Comparison of ENCODE assay signal across 19 cellular contexts in genomic region chr14:104639481-104639880, GRCh38. TPM values are rescaled to one million over a fixed set of nuclear protein-coding genes. Genes with fewer than 3 reads are reported as not detected.
A peak's percentile ranks its signal among the peaks of the same experiment; 100 is the strongest.
DNase-seq lines count a peak whose midpoint lies in the region; ATAC-seq, FAIRE-seq and TF ChIP-seq lines count a peak whose summit lies in the region.
"Had no signal": no experiment of that assay in that cellular context is flagged by ENCODE, and none has a peak within 500 bp of the region (broad histone marks: within the 10 kb centered on the region; RNA-seq: fewer than 3 reads in every experiment).

No MANE protein-coding gene starts in this region.

- TF ChIP-seq POLR2A in HCT116 (IDR thresholded peaks at IDR 0.05; ENCODE audit: borderline replicate concordance, extremely low read depth, insufficient read depth, insufficient read length), result no peak

- no peaks in the 10 kb centered on the region for H3K36me3 Mint-ChIP-seq in stimulated activated memory B cell treated with anti-CD40 and anti-IgM and Interleukin-4, amounts not matched to agents 10 μg/mL and 1 μg/mL and 100 μg/mL, for 72 hours
- H3K36me3 Mint-ChIP-seq: CD14-positive monocyte; CD4-positive, alpha-beta memory T cell had no signal

- peak; percentile 36 for FAIRE-seq in bronchial epithelial cell (lab: Jason Lieb, UNC)
- FAIRE-seq: A549 had no signal

- H3K4me3 ChIP-seq in HCT116 (replicated peaks in 1 of 2; ENCODE audit: low read depth in 1 of 2, low read length in 2 of 2) (no peak overlapping the region), bronchial epithelial cell (ENCODE audit: low read depth, low read length) (no peak overlapping the region)
- H3K4me3 ChIP-seq: A549 had no signal

- no peaks in the 10 kb centered on the region for H3K9me3 ChIP-seq in HCT116 (ENCODE audit: control insufficient read depth in 1 of 2, insufficient read depth in 1 of 2, low read depth in 1 of 2, low read length in 2 of 2)
- H3K9me3 ChIP-seq: A549, BE2C had no signal

- H3K27me3 ChIP-seq in HCT116 (ENCODE audit: insufficient read depth, low read length) (peaks cover 5% of the 10 kb centered on the region; the same call in 1 of the 2 replicates), bronchial epithelial cell (ENCODE audit: control insufficient read depth, insufficient read depth, low read length) (no peaks in the 10 kb centered on the region)
- H3K27me3 ChIP-seq: BE2C had no signal

- peaks cover 47% of the 10 kb centered on the region for H3K27me3 Mint-ChIP-seq in stimulated activated memory B cell treated with anti-CD40 and anti-IgM and Interleukin-4, amounts not matched to agents 10 μg/mL and 1 μg/mL and 100 μg/mL, for 72 hours

- no peak overlapping the region for H3K9ac ChIP-seq in HCT116 (ENCODE audit: low read length)

- peaks cover 21% of the 10 kb centered on the region for H3K4me1 Mint-ChIP-seq in stimulated activated memory B cell treated with anti-CD40 and anti-IgM and Interleukin-4, amounts not matched to agents 10 μg/mL and 1 μg/mL and 100 μg/mL, for 72 hours
- H3K4me1 Mint-ChIP-seq: CD4-positive, alpha-beta memory T cell had no signal

- no peaks in the 10 kb centered on the region for H3K36me3 ChIP-seq in HCT116 (ENCODE audit: control insufficient read depth in 1 of 2, insufficient read depth in 2 of 2, low read length in 2 of 2)
- no peaks in the 10 kb centered on the region for H3K36me3 ChIP-seq in bronchial epithelial cell (ENCODE audit: control insufficient read depth, insufficient read depth, low read length)
- H3K36me3 ChIP-seq: BE2C had no signal

- no TSS peak for BruUV-seq in HCT116 (replicated peaks; lab: Mats Ljungman, UMichigan)

- no peaks in the 10 kb centered on the region for H3K9me3 Mint-ChIP-seq in stimulated activated memory B cell treated with anti-CD40 and anti-IgM and Interleukin-4, amounts not matched to agents 10 μg/mL and 1 μg/mL and 100 μg/mL, for 72 hours
- H3K9me3 Mint-ChIP-seq: CD4-positive, alpha-beta memory T cell; HFFc6 had no signal

- ATAC-seq in Right ventricle myocardium superior (ENCODE audit: poor library complexity) (no peak), HCT116 (no peak)
- no peak for ATAC-seq in stimulated activated memory B cell treated with anti-CD40 and anti-IgM and Interleukin-4, amounts not matched to agents 10 μg/mL and 1 μg/mL and 100 μg/mL, for 72 hours

- H4K20me1 ChIP-seq in HCT116 (ENCODE audit: insufficient read depth), result no peaks in the 10 kb centered on the region

- DNase-seq in Right ventricle myocardium superior (peak; percentile 26), cardiac septum (ENCODE audit: low spot score) (no peak), HCT116 (ENCODE audit: low read depth, low spot score) (no peak), bronchial epithelial cell (ENCODE audit: low read depth) (no peak), hypothalamus (lab: John Stamatoyannopoulos, UW) (no peak), AG20443 (ENCODE audit: low spot score) (no peak), ureter (ENCODE audit: low spot score) (no peak)
- DNase-seq: GF-D8, KG1 had no signal

- CTCF ChIA-PET in HCT116 (lab: Charles Lee), result interaction anchor here (1.0 to 1.7 kb wide), 4 partner anchors 26 to 562 kb away, joined by 3 to 7 read pairs (median 6); no protein-coding TSS in a partner anchor

- peaks cover 4 to 6% of the 10 kb centered on the region in 2 experiments for H3K4me1 ChIP-seq in HCT116 (ENCODE audit: control insufficient read depth in 1 of 2, insufficient read depth in 2 of 2, low read length in 2 of 2)

- no peaks in the 10 kb centered on the region for H3K79me2 ChIP-seq in HCT116 (ENCODE audit: insufficient read depth, low read length)

- TF ChIP-seq CTCF in HCT116 (IDR thresholded peaks at IDR 0.05 in 2 of 3, conservative IDR thresholded peaks at IDR 0.05 in 1 of 3; ENCODE audit: borderline replicate concordance in 1 of 3, insufficient read depth in 1 of 3, low read depth in 2 of 3, low read length in 2 of 3), result no peak
- no peak for TF ChIP-seq CTCF in bronchial epithelial cell (IDR thresholded peaks at IDR 0.05; ENCODE audit: insufficient read depth, low read length, severe bottlenecking)

- H2AFZ ChIP-seq in HCT116 (ENCODE audit: low read depth, low read length, poor library complexity, severe bottlenecking), result no peak overlapping the region

- intact Hi-C loops in Right ventricle myocardium superior (cut with DNase I) (loop anchor here (5.0 kb wide), 1 partner anchor 502 kb away; the partner anchor contains the start of gene KIF26A), cardiac septum (cut with DNase I) (loop anchor here (5.0 kb wide), 1 partner anchor 502 kb away; the partner anchor contains the start of gene KIF26A), HCT116 (cut with micrococcal nuclease) (no loop called here)

- no peak for TF ChIP-seq RAD21 in HCT116 (IDR thresholded peaks at IDR 0.05; ENCODE audit: low read depth)

- RAD21 ChIA-PET in HCT116 (lab: Charles Lee; ENCODE audit: low non-redundant PET in 1 of 2, low total read pairs in 2 of 2, uncharacterized antibody in 2 of 2, unreplicated experiment in 2 of 2), result no interaction called here

- peak overlapping the region; percentile 72 for H3K4me2 ChIP-seq in HCT116 (ENCODE audit: low read length)

- no peaks in the 10 kb centered on the region for H3K9me2 ChIP-seq in HCT116 (ENCODE audit: insufficient read depth)

- H3K27ac ChIP-seq in HCT116 (ENCODE audit: low read depth, low read length), result no peak overlapping the region
- H3K27ac ChIP-seq: 22Rv1 had no signal

- H3K27ac Mint-ChIP-seq in stimulated activated memory B cell treated with anti-CD40 and anti-IgM and Interleukin-4, amounts not matched to agents 10 μg/mL and 1 μg/mL and 100 μg/mL, for 72 hours, result peak overlapping the region; percentile 61
- H3K27ac Mint-ChIP-seq: CD14-positive monocyte; CD4-positive, alpha-beta memory T cell; HFFc6 had no signal

- POLR2A ChIA-PET in HCT116 (lab: Charles Lee), result no interaction called here

- no peak overlapping the region for H3K4me3 Mint-ChIP-seq in stimulated activated memory B cell treated with anti-CD40 and anti-IgM and Interleukin-4, amounts not matched to agents 10 μg/mL and 1 μg/mL and 100 μg/mL, for 72 hours
- H3K4me3 Mint-ChIP-seq: CD14-positive monocyte; CD4-positive, alpha-beta memory T cell; HFFc6 had no signal

TF ChIP-seq in HCT116, 20 proteins besides CTCF, POLR2A, EP300 and RAD21 (continues in another document):
- TF ChIP-seq EZH2 (IDR thresholded peaks at IDR 0.05) (no peak), CBX3 (IDR thresholded peaks at IDR 0.05; ENCODE audit: low read depth) (no peak), CEBPB (IDR thresholded peaks at IDR 0.05; ENCODE audit: low read depth) (no peak), YY1 (IDR thresholded peaks at IDR 0.05; ENCODE audit: extremely low read depth, insufficient replicate concordance, low read depth, low read length) (no peak), FOSL1 (IDR thresholded peaks at IDR 0.05; ENCODE audit: low read depth) (no peak), REST (IDR thresholded peaks at IDR 0.05; ENCODE audit: low read depth) (no peak), SIN3A (IDR thresholded peaks at IDR 0.05; ENCODE audit: low read depth) (no peak), ZBTB33 (IDR thresholded peaks at IDR 0.05; ENCODE audit: extremely low read depth, insufficient replicate concordance, low read length) (no peak)

RNA-seq across cellular contexts. Expression of gene TMEM179, which starts 34.9 kb away (rescaled TPM):
- total RNA-seq in Right ventricle myocardium superior (not detected), cardiac septum (0.89 TPM), HCT116 (2021; ENCODE audit: unreplicated experiment) (not detected), bronchial epithelial cell (not detected in 2 replicates), ureter (0.86 TPM)
- polyA plus RNA-seq in HCT116 (2012), result not detected in 2 replicates
- total RNA-seq: CD4-positive, alpha-beta memory T cell; H4; HepG2; HFFc6 had no signal
- polyA plus RNA-seq: CD14-positive monocyte; CD4-positive, alpha-beta memory T cell; HepG2 had no signal

RNA-seq across cellular contexts. Expression of gene INF2, which starts 49.9 kb away (rescaled TPM):
- total RNA-seq in Right ventricle myocardium superior, result 28.3 TPM
- total RNA-seq in cardiac septum, result 41.2 TPM
- total RNA-seq in HCT116 (2021; ENCODE audit: unreplicated experiment), result 95.8 TPM
- 43.9 and 46.6 TPM in 2 replicates for polyA plus RNA-seq in HCT116 (2012)
- 26.2 and 26.6 TPM in 2 replicates for total RNA-seq in bronchial epithelial cell
- total RNA-seq in ureter, result 81.6 TPM

RNA-seq across cellular contexts. Expression of gene C14orf180, which starts 59.9 kb away (rescaled TPM):
- total RNA-seq in Right ventricle myocardium superior (42.5 TPM), cardiac septum (67.8 TPM), HCT116 (2021; ENCODE audit: unreplicated experiment) (not detected), bronchial epithelial cell (not detected in 2 replicates), ureter (1.7 TPM)
- not detected in 2 replicates for polyA plus RNA-seq in HCT116 (2012)
- total RNA-seq: CD4-positive, alpha-beta memory T cell; H4; HepG2; HFFc6 had no signal
- polyA plus RNA-seq: A549; AG04450; CD14-positive monocyte; CD4-positive, alpha-beta memory T cell; HepG2 had no signal

Comparison
In these comparisons a context has a peak if more than half of its experiments do, and no peak if none do; other contexts are left out.
1. RNA of gene C14orf180, which starts 59.9 kb away (total RNA-seq): 67.8 TPM in cardiac septum (single experiment) and 42.5 TPM in Right ventricle myocardium superior (single experiment); 1.7 TPM in ureter (single experiment), not detected in HCT116 (single experiment) and not detected in bronchial epithelial cell; every median in the first group is over 10 times any median in the second.